13 cellular contexts compared by ENCODE assay signal in the genomic region with DNA sequence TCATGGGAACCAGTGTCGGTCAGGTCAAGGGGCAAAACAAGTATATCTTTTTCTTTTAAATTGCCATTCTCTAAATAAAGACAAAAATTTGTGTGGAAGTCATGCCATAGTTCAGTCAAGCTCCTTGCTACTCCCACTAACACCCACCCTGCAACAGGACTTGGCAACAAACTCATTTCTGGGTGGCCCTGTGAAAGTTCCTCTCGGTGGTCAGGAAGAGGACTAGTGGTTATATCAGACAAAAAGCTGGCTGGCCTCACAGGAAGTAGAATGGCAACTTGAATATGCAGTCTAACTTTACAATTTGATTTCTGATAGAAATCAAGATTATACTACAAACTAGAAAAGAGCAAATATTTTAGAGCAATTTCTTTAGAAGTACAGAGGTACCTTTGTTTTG. TPM values are rescaled to one million over a fixed set of nuclear protein-coding genes. Genes with fewer than 3 reads are reported as not detected.
DNase-seq lines count a peak whose midpoint lies in the region; ATAC-seq and TF ChIP-seq lines count a peak whose summit lies in the region.
"Had no signal": no experiment of that assay in that cellular context is flagged by ENCODE, and none has a peak within 500 bp of the region (broad histone marks: within the 10 kb centered on the region; RNA-seq: fewer than 3 reads in every experiment).

No MANE protein-coding gene starts in this region.

- peaks cover 0 to 3% (median 0%) of the 10 kb centered on the region in 4 donors for H3K36me3 ChIP-seq in transverse colon

- no peaks in the 10 kb centered on the region for H3K27me3 ChIP-seq in HL-60 (ENCODE audit: insufficient read depth, poor library complexity, severe bottlenecking)
- no peaks in the 10 kb centered on the region for H3K27me3 ChIP-seq in transverse colon

- peak overlapping the region in 1 of 2 donors; percentile 28 for H3K4me3 Mint-ChIP-seq in CD14-positive monocyte
- no peak overlapping the region for H3K4me3 Mint-ChIP-seq in activated CD4-positive, alpha-beta memory T cell treated with anti-CD3 and anti-CD28 coated beads, Interleukin-2, amount 10 ng/mL, durations not matched to agents 7 days and 5 days
- peak overlapping the region; percentile 23 to 68 (median 42) for H3K4me3 Mint-ChIP-seq in naive thymus-derived CD8-positive, alpha-beta T cell

- no peaks in the 10 kb centered on the region for H3K9me3 ChIP-seq in transverse colon

- TF ChIP-seq CTCF in CD14-positive monocyte (IDR thresholded peaks at IDR 0.05): no peak
- no peak for TF ChIP-seq CTCF in HL-60 (IDR thresholded peaks at IDR 0.05; ENCODE audit: insufficient read depth, low read length)
- no peak for TF ChIP-seq CTCF in omental fat pad (IDR thresholded peaks at IDR 0.05)
- no peak for TF ChIP-seq CTCF in lower leg skin (IDR thresholded peaks at IDR 0.05)
- TF ChIP-seq CTCF in transverse colon (IDR thresholded peaks at IDR 0.05): no peak

- H3K27ac ChIP-seq in HL-60 (replicated peaks) (peak overlapping the region; percentile 71), transverse colon (no peak overlapping the region)

- intact Hi-C loops in CD14-positive monocyte (cut with micrococcal nuclease): no loop called here
- intact Hi-C loops in lower leg skin (cut with DNase I; ENCODE audit: low total_unique reads): no loop called here
- intact Hi-C loops in transverse colon (cut with DNase I; ENCODE audit: low total_unique reads): no loop called here

- no peak for TF ChIP-seq EP300 in transverse colon (IDR thresholded peaks at IDR 0.05; ENCODE audit: low read depth)

- no peak for ATAC-seq in naive thymus-derived CD8-positive, alpha-beta T cell
- ATAC-seq in omental fat pad (ENCODE audit: low FRiP score): no peak
- ATAC-seq: K562 had no signal

- DNase-seq in CD14-positive monocyte (ENCODE audit: low spot score): no peak
- peak in 1 of 2 experiments; percentile 67 for DNase-seq in HL-60 (ENCODE audit: low read depth in 1 of 2, low spot score in 1 of 2)
- peak; percentile 21 for DNase-seq in activated CD4-positive, alpha-beta memory T cell treated with anti-CD3 and anti-CD28 coated beads, Interleukin-2, amount 10 ng/mL, durations not matched to agents 7 days and 5 days
- DNase-seq in naive thymus-derived CD8-positive, alpha-beta T cell: no peak
- no peak for DNase-seq in omental fat pad (ENCODE audit: low spot score)
- DNase-seq in lower leg skin (ENCODE audit: low spot score in 2 of 2): no peak
- DNase-seq in transverse colon: no peak
- DNase-seq in hippocampal formation (lab: John Stamatoyannopoulos, UW): no peak
- DNase-seq: activated T-cell treated with anti-CD3 and anti-CD28 coated beads for 4 hours, C1 segment of cervical spinal cord, NCI-H2029 treated with DMSO at 0.1 percent for 48 hours, NCI-H748 treated with DMSO at 0.1 percent for 48 hours had no signal

- POLR2A ChIA-PET in activated CD4-positive, alpha-beta memory T cell treated with anti-CD3 and anti-CD28 coated beads, Interleukin-2, amount 10 ng/mL, durations not matched to agents 7 days and 5 days (lab: Charles Lee): interaction anchor here (1.8 to 3.8 kb wide), 4 partner anchors 11 to 94 kb away, joined by 5 to 55 read pairs (median 10); a partner anchor contains a TSS
- POLR2A ChIA-PET in naive thymus-derived CD8-positive, alpha-beta T cell (lab: Charles Lee): interaction anchor here (0.8 to 3.2 kb wide), 4 partner anchors 9 to 63 kb away, joined by 3 to 16 read pairs (median 6); a partner anchor contains a TSS

- peaks cover 0 to 14% (median 2%) of the 10 kb centered on the region in 4 donors for H3K4me1 ChIP-seq in transverse colon

- TF ChIP-seq POLR2A in lower leg skin (IDR thresholded peaks at IDR 0.05) (no peak), transverse colon (IDR thresholded peaks at IDR 0.05) (no peak)

- peak overlapping the region; percentile 89 to 96 (median 94) for H3K27ac Mint-ChIP-seq in CD14-positive monocyte
- peak overlapping the region; percentile 36 for H3K27ac Mint-ChIP-seq in activated CD4-positive, alpha-beta memory T cell treated with anti-CD3 and anti-CD28 coated beads, Interleukin-2, amount 10 ng/mL, durations not matched to agents 7 days and 5 days
- peak overlapping the region; percentile 67 to 99 (median 83) for H3K27ac Mint-ChIP-seq in naive thymus-derived CD8-positive, alpha-beta T cell

- H3K4me1 Mint-ChIP-seq in CD14-positive monocyte: peaks cover 54% of the 10 kb centered on the region
- peaks cover 42% of the 10 kb centered on the region for H3K4me1 Mint-ChIP-seq in activated CD4-positive, alpha-beta memory T cell treated with anti-CD3 and anti-CD28 coated beads, Interleukin-2, amount 10 ng/mL, durations not matched to agents 7 days and 5 days
- peaks cover 35 to 73% (median 68%) of the 10 kb centered on the region in 4 donors for H3K4me1 Mint-ChIP-seq in naive thymus-derived CD8-positive, alpha-beta T cell

- H3K4me3 ChIP-seq in HL-60 (replicated peaks; ENCODE audit: insufficient read depth, low read length): no peak overlapping the region
- H3K4me3 ChIP-seq in lower leg skin (ENCODE audit: low read depth, poor library complexity, severe bottlenecking): no peak overlapping the region
- no peak overlapping the region for H3K4me3 ChIP-seq in transverse colon
- H3K4me3 ChIP-seq: K562 had no signal

- H3K9me3 Mint-ChIP-seq in CD14-positive monocyte: peaks cover 0 to 1% (median 0%) of the 10 kb centered on the region in 7 donors
- no peaks in the 10 kb centered on the region for H3K9me3 Mint-ChIP-seq in activated CD4-positive, alpha-beta memory T cell treated with anti-CD3 and anti-CD28 coated beads, Interleukin-2, amount 10 ng/mL, durations not matched to agents 7 days and 5 days
- no peaks in the 10 kb centered on the region for H3K9me3 Mint-ChIP-seq in naive thymus-derived CD8-positive, alpha-beta T cell

- CTCF ChIA-PET in activated CD4-positive, alpha-beta memory T cell treated with anti-CD3 and anti-CD28 coated beads, Interleukin-2, amount 10 ng/mL, durations not matched to agents 7 days and 5 days (lab: Charles Lee): interaction anchor here (1.3 to 1.8 kb wide), 3 partner anchors 11 to 189 kb away, joined by 3 to 4 read pairs (median 4); a partner anchor contains a TSS

- no peaks in the 10 kb centered on the region for H3K27me3 Mint-ChIP-seq in CD14-positive monocyte (ENCODE audit: low read depth in 3 of 3)
- H3K27me3 Mint-ChIP-seq in activated CD4-positive, alpha-beta memory T cell treated with anti-CD3 and anti-CD28 coated beads, Interleukin-2, amount 10 ng/mL, durations not matched to agents 7 days and 5 days: no peaks in the 10 kb centered on the region
- H3K27me3 Mint-ChIP-seq in naive thymus-derived CD8-positive, alpha-beta T cell: no peaks in the 10 kb centered on the region

- in situ Hi-C loops in transverse colon (cut with MboI; ENCODE audit: low pct_ligation_motif_present in 1 of 4, low pct_unique_long_range_greater_than_20kb in 1 of 4, low sequenced_read_pairs in 3 of 4): no loop called here

- peaks cover 31 to 40% of the 10 kb centered on the region in 2 donors for H3K36me3 Mint-ChIP-seq in CD14-positive monocyte
- peaks cover 60% of the 10 kb centered on the region for H3K36me3 Mint-ChIP-seq in activated CD4-positive, alpha-beta memory T cell treated with anti-CD3 and anti-CD28 coated beads, Interleukin-2, amount 10 ng/mL, durations not matched to agents 7 days and 5 days (ENCODE audit: low read depth)
- H3K36me3 Mint-ChIP-seq in naive thymus-derived CD8-positive, alpha-beta T cell: peaks cover 6 to 69% (median 12%) of the 10 kb centered on the region in 3 donors

- 70 to 79% methylated on average over 2 of the region's 2 CpGs for WGBS in lower leg skin, 2 donors
- WGBS in transverse colon (ENCODE audit: low coverage in 1 of 2), 2 donors: 78 to 100% methylated on average over 1 to 2 of the region's 2 CpGs

RNA-seq across cellular contexts. Expression of a gene that starts 11.2 kb away (rescaled TPM):
- 100 to 1,000 TPM; 218 to 223 TPM for polyA plus RNA-seq in CD14-positive monocyte
- total RNA-seq in activated CD4-positive, alpha-beta memory T cell treated with anti-CD3 and anti-CD28 coated beads, Interleukin-2, amount 10 ng/mL, durations not matched to agents 7 days and 5 days: 10 to 100 TPM; 76.5 to 77.9 TPM
- total RNA-seq in naive thymus-derived CD8-positive, alpha-beta T cell: 10 to 100 TPM; 70.4 to 71.1 TPM
- 100 to 1,000 TPM; 163 to 212 (median 167) TPM for polyA plus RNA-seq in naive thymus-derived CD8-positive, alpha-beta T cell
- total RNA-seq in omental fat pad: 10 to 100 TPM; 56.0 to 82.9 (median 68.4) TPM
- 100 to 1,000 TPM in 1 of 4 donors, 10 to 100 TPM in 3; 52.1 to 102 (median 75.7) TPM for total RNA-seq in lower leg skin
- total RNA-seq in transverse colon: 100 to 1,000 TPM in 2 of 4 donors, 10 to 100 TPM in 2; 22.4 to 154 (median 82.8) TPM

Comparison
In these comparisons a context has a peak if more than half of its experiments do, and no peak if none do; other contexts are left out.
1. H3K27ac Mint-ChIP-seq: peak in every context shown above with its lines; median percentile 94 in CD14-positive monocyte; 83 in naive thymus-derived CD8-positive, alpha-beta T cell; 36 in activated CD4-positive, alpha-beta memory T cell treated with anti-CD3 and anti-CD28 coated beads, Interleukin-2, amount 10 ng/mL, durations not matched to agents 7 days and 5 days.